12 cellular contexts compared by ENCODE assay signal in genomic region chr6:149628865-149629544, GRCh38. TPM values are rescaled to one million over a fixed set of nuclear protein-coding genes. Genes with fewer than 3 reads are reported as not detected.
DNase-seq lines count a peak whose midpoint lies in the region; ATAC-seq and TF ChIP-seq lines count a peak whose summit lies in the region.
"Had no signal": no experiment of that assay in that cellular context is flagged by ENCODE, and none has a peak within 500 bp of the region (broad histone marks: within the 10 kb centered on the region; RNA-seq: fewer than 3 reads in every experiment).

No MANE protein-coding gene starts in this region.

- H3K9me2 ChIP-seq in OCI-LY7 (ENCODE audit: insufficient read depth, low read length) = no peaks in the 10 kb centered on the region

- peaks cover 15% of the 10 kb centered on the region for H3K4me1 Mint-ChIP-seq in activated T-cell treated with anti-CD3 and anti-CD28 coated beads, Interleukin-2, amount 50 U/mL, for 72 hours (ENCODE audit: low read depth)
- peaks cover 18% of the 10 kb centered on the region for H3K4me1 Mint-ChIP-seq in stimulated activated naive CD8-positive, alpha-beta T cell treated with anti-CD3 and anti-CD28 coated beads, Interleukin-15, Interleukin-2, amounts not matched to agents 100 ng/mL and 50 ng/mL, for 24 hours (ENCODE audit: low read depth)

- H3K79me2 ChIP-seq in OCI-LY7 (ENCODE audit: insufficient read depth, low read depth, low read length) = no peaks in the 10 kb centered on the region

- peaks cover 70% of the 10 kb centered on the region for H3K36me3 ChIP-seq in OCI-LY7 (ENCODE audit: insufficient read depth, low read length)

- TF ChIP-seq CTCF in OCI-LY7 (conservative IDR thresholded peaks at IDR 0.05; ENCODE audit: low read length) = peak; percentile 30; the same call in 1 of the 2 replicates

- peak overlapping the region in 1 of 2 donors; percentile 7 for H3K4me3 Mint-ChIP-seq in activated T-cell treated with anti-CD3 and anti-CD28 coated beads, Interleukin-2, amount 50 U/mL, for 72 hours
- H3K4me3 Mint-ChIP-seq in stimulated activated naive CD8-positive, alpha-beta T cell treated with anti-CD3 and anti-CD28 coated beads, Interleukin-15, Interleukin-2, amounts not matched to agents 100 ng/mL and 50 ng/mL, for 24 hours = no peak overlapping the region

- no peaks in the 10 kb centered on the region for H3K27me3 Mint-ChIP-seq in activated T-cell treated with anti-CD3 and anti-CD28 coated beads, Interleukin-2, amount 50 U/mL, for 72 hours (ENCODE audit: low read depth)
- no peaks in the 10 kb centered on the region for H3K27me3 Mint-ChIP-seq in stimulated activated naive CD8-positive, alpha-beta T cell treated with anti-CD3 and anti-CD28 coated beads, Interleukin-15, Interleukin-2, amounts not matched to agents 100 ng/mL and 50 ng/mL, for 24 hours

- intact Hi-C loops in OCI-LY7 (cut with micrococcal nuclease; ENCODE audit: unreplicated experiment) = no loop called here

- no peak overlapping the region for H2AFZ ChIP-seq in OCI-LY7 (ENCODE audit: low read length)

- no peaks in the 10 kb centered on the region for H3K9me3 ChIP-seq in OCI-LY7 (ENCODE audit: low read length)
- H3K9me3 ChIP-seq: BLaER1 had no signal

- H3K4me3 ChIP-seq in OCI-LY7 (ENCODE audit: low read depth, low read length, poor library complexity, severe bottlenecking) = no peak overlapping the region
- H3K4me3 ChIP-seq: BLaER1 had no signal

- no peak for DNase-seq in activated T-cell treated with anti-CD3 and anti-CD28 coated beads, Interleukin-2, amount 50 U/mL, for 72 hours
- no peak for DNase-seq in activated T-cell treated with anti-CD3 and anti-CD28 coated beads, Interleukin-2, amount 50 U/mL, for 48 hours
- DNase-seq in OCI-LY7 (ENCODE audit: low spot score) (no peak), NCI-H526 treated with DMSO at 0.1 percent for 48 hours (lab: John Stamatoyannopoulos, UW) (no peak), activated gamma-delta T cell treated with Interleukin-2 at 50 U/mL for 16 hours (no peak)
- DNase-seq in stimulated activated CD4-positive, alpha-beta T cell treated with anti-CD3 and anti-CD28 coated beads, Interleukin-4, amount 100 ng/mL, for 1 hour = no peak
- DNase-seq: NCI-H1930, right cardiac atrium, substantia nigra had no signal

- POLR2A ChIA-PET in OCI-LY7 (lab: Charles Lee) = interaction anchor here (0.8 to 1.2 kb wide), 4 partner anchors 12 to 64 kb away, joined by 3 read pairs; no protein-coding TSS in a partner anchor

- H3K36me3 Mint-ChIP-seq in activated T-cell treated with anti-CD3 and anti-CD28 coated beads, Interleukin-2, amount 50 U/mL, for 72 hours (ENCODE audit: insufficient read depth in 2 of 2) = peaks cover 3 to 11% of the 10 kb centered on the region in 2 donors
- peaks cover 32% of the 10 kb centered on the region for H3K36me3 Mint-ChIP-seq in stimulated activated naive CD8-positive, alpha-beta T cell treated with anti-CD3 and anti-CD28 coated beads, Interleukin-15, Interleukin-2, amounts not matched to agents 100 ng/mL and 50 ng/mL, for 24 hours (ENCODE audit: low read depth)

- H3K4me2 ChIP-seq in OCI-LY7 (ENCODE audit: low read length) = no peak overlapping the region; the same call in 1 of the 2 replicates
- H3K4me2 ChIP-seq: BLaER1 had no signal

- H3K27ac Mint-ChIP-seq in activated T-cell treated with anti-CD3 and anti-CD28 coated beads, Interleukin-2, amount 50 U/mL, for 72 hours = peak overlapping the region; percentile 95
- H3K27ac Mint-ChIP-seq in stimulated activated naive CD8-positive, alpha-beta T cell treated with anti-CD3 and anti-CD28 coated beads, Interleukin-15, Interleukin-2, amounts not matched to agents 100 ng/mL and 50 ng/mL, for 24 hours = peak overlapping the region; percentile 3

- no peak for ATAC-seq in activated T-cell treated with anti-CD3 and anti-CD28 coated beads, Interleukin-2, amount 50 U/mL, for 72 hours (replicated peaks in 1 of 2)
- ATAC-seq in HG02678 (IDR thresholded peaks at IDR 0.05; ENCODE audit: unreplicated experiment) = peak; percentile 86
- ATAC-seq: right cardiac atrium had no signal

- peak overlapping the region; percentile 34 for H3K27ac ChIP-seq in OCI-LY7 (ENCODE audit: low read depth, low read length, poor library complexity, severe bottlenecking)
- H3K27ac ChIP-seq: BLaER1 had no signal

- CTCF ChIA-PET in OCI-LY7 (lab: Charles Lee; ENCODE audit: unreplicated experiment) = interaction anchor here (0.6 kb wide), 1 partner anchor 538 kb away, joined by 3 read pairs; no protein-coding TSS in a partner anchor

- no TSS peak for BruUV-seq in OCI-LY7 (replicated peaks; lab: Mats Ljungman, UMichigan)

- H4K20me1 ChIP-seq in OCI-LY7 (ENCODE audit: insufficient read depth, low read length) = no peaks in the 10 kb centered on the region
- H4K20me1 ChIP-seq: BLaER1 had no signal

- peaks cover 13% of the 10 kb centered on the region for H3K4me1 ChIP-seq in OCI-LY7 (ENCODE audit: insufficient read depth, low read length, poor library complexity, severe bottlenecking)
- H3K4me1 ChIP-seq: BLaER1 had no signal

- no peaks in the 10 kb centered on the region for H3K9me3 Mint-ChIP-seq in activated T-cell treated with anti-CD3 and anti-CD28 coated beads, Interleukin-2, amount 50 U/mL, for 72 hours
- H3K9me3 Mint-ChIP-seq in stimulated activated naive CD8-positive, alpha-beta T cell treated with anti-CD3 and anti-CD28 coated beads, Interleukin-15, Interleukin-2, amounts not matched to agents 100 ng/mL and 50 ng/mL, for 24 hours = no peaks in the 10 kb centered on the region

RNA-seq across cellular contexts. Expression of gene KATNA1, which starts 19.5 kb away (rescaled TPM):
- 10 to 100 TPM; 27.2 to 37.2 TPM for total RNA-seq in activated T-cell treated with anti-CD3 and anti-CD28 coated beads, Interleukin-2, amount 50 U/mL, for 72 hours
- 35.1 and 40.9 TPM in 2 replicates for total RNA-seq in OCI-LY7 (2014; rRNA removed; shearing (Covaris generic))
- 32.8 and 36.5 TPM in 2 replicates for total RNA-seq in OCI-LY7 (2022)
